19 cellular contexts compared by ENCODE assay signal in genomic region chr15:45869034-45869668, GRCh38.
DNase-seq lines count a peak whose midpoint lies in the region; ATAC-seq and TF ChIP-seq lines count a peak whose summit lies in the region.
"Had no signal": no experiment of that assay in that cellular context is flagged by ENCODE, and none has a peak within 500 bp of the region (broad histone marks: within the 10 kb centered on the region; RNA-seq: fewer than 3 reads in every experiment).

No MANE protein-coding gene starts in this region.

- no peak overlapping the region for H2BK120ac ChIP-seq in trophoblast cell (ENCODE audit: insufficient read depth, low read length, poor library complexity)

- H4K91ac ChIP-seq in trophoblast cell (ENCODE audit: low read depth, low read length), result no peak overlapping the region

- H3K79me1 ChIP-seq in trophoblast cell (ENCODE audit: low read length), result no peaks in the 10 kb centered on the region

- H3K27me3 Mint-ChIP-seq in activated T-cell treated with anti-CD3 and anti-CD28 coated beads, Interleukin-2, amount 50 U/mL, for 72 hours (ENCODE audit: low read depth), result no peaks in the 10 kb centered on the region

- DNase-seq in HL-60 (ENCODE audit: low read depth in 1 of 2, low spot score in 1 of 2), result peak; percentile 34 to 73
- peak; percentile 98 for DNase-seq in NOMO-1 treated with DMSO at 0.1 percent for 48 hours (lab: John Stamatoyannopoulos, UW; ENCODE audit: unreplicated experiment)
- DNase-seq in trophoblast cell, result no peak
- DNase-seq in activated T-cell treated with anti-CD3 and anti-CD28 coated beads, Interleukin-2, amount 50 U/mL, for 72 hours, result no peak
- no peak for DNase-seq in NCI-H1930 (lab: John Stamatoyannopoulos, UW)
- DNase-seq in SHP77 treated with DMSO at 0.1 percent for 48 hours (lab: John Stamatoyannopoulos, UW), result no peak
- DNase-seq: activated CD4-positive, CD25-positive, alpha-beta regulatory T cell treated with anti-CD3 and anti-CD28 coated beads, Interleukin-2, amount 50 U/mL, for 72 hours; activated CD8-positive, alpha-beta memory T cell treated with anti-CD3 and anti-CD28 coated beads for 24 hours; CD4-positive, CD25-positive, alpha-beta regulatory T cell; cerebellar nuclear complex; NCI-H1436; NCI-H526 treated with DMSO at 0.1 percent for 48 hours; stimulated activated CD4-positive, alpha-beta T cell treated with anti-CD3 and anti-CD28 coated beads, Interleukin-2, amount 100 ng/mL, for 24 hours; stimulated activated naive CD4-positive, alpha-beta T cell had no signal

- no CpG with 5 or more reads among the region's 5 CpGs for WGBS in trophoblast cell (ENCODE audit: extremely low coverage, insufficient coverage, insufficient read length)

- H3K9me3 Mint-ChIP-seq in activated T-cell treated with anti-CD3 and anti-CD28 coated beads, Interleukin-2, amount 50 U/mL, for 72 hours, result peaks cover 6 to 11% of the 10 kb centered on the region in 2 donors

- no peaks in the 10 kb centered on the region for H3K36me3 Mint-ChIP-seq in activated T-cell treated with anti-CD3 and anti-CD28 coated beads, Interleukin-2, amount 50 U/mL, for 72 hours (ENCODE audit: insufficient read depth in 2 of 2)
- H3K36me3 Mint-ChIP-seq: CD4-positive, CD25-positive, alpha-beta regulatory T cell had no signal

- H2BK12ac ChIP-seq in trophoblast cell (ENCODE audit: low read length), result no peak overlapping the region

- H3K23ac ChIP-seq in trophoblast cell (ENCODE audit: low read length), result peak overlapping the region; percentile 78

- H2BK5ac ChIP-seq in trophoblast cell (ENCODE audit: low read depth, low read length, poor library complexity), result no peak overlapping the region

- no peak for TF ChIP-seq CTCF in HL-60 (IDR thresholded peaks at IDR 0.05; ENCODE audit: insufficient read depth, low read length)

- no peak overlapping the region for H2AK5ac ChIP-seq in trophoblast cell (ENCODE audit: low read length)

- H3K79me2 ChIP-seq in trophoblast cell (ENCODE audit: control insufficient read depth, insufficient read depth, low read length, poor library complexity), result no peaks in the 10 kb centered on the region
- H3K79me2 ChIP-seq: hepatocyte had no signal

- no peak overlapping the region for H3K27ac Mint-ChIP-seq in activated T-cell treated with anti-CD3 and anti-CD28 coated beads, Interleukin-2, amount 50 U/mL, for 72 hours
- H3K27ac Mint-ChIP-seq: activated naive CD4-positive, alpha-beta T cell treated with anti-CD3 and anti-CD28 coated beads, Interleukin-2, amount 50 U/mL, for 72 hours; CD4-positive, CD25-positive, alpha-beta regulatory T cell had no signal

- no peak overlapping the region for H4K8ac ChIP-seq in trophoblast cell (ENCODE audit: low read depth, low read length)

- H3K4ac ChIP-seq in trophoblast cell (ENCODE audit: low read depth, low read length), result no peak overlapping the region

- no peak overlapping the region for H3K4me3 ChIP-seq in HL-60 (replicated peaks; ENCODE audit: insufficient read depth, low read length)
- no peak overlapping the region for H3K4me3 ChIP-seq in trophoblast cell (ENCODE audit: low read depth, low read length)
- H3K4me3 ChIP-seq: hepatocyte, thoracic aorta had no signal

- peaks cover 5 to 6% of the 10 kb centered on the region in 2 experiments for H3K4me1 ChIP-seq in trophoblast cell (ENCODE audit: control insufficient read depth in 1 of 2, insufficient read depth in 2 of 2, low read length in 2 of 2)

- H3K27me3 ChIP-seq in HL-60 (ENCODE audit: insufficient read depth, poor library complexity, severe bottlenecking), result no peaks in the 10 kb centered on the region
- H3K27me3 ChIP-seq in trophoblast cell (ENCODE audit: insufficient read depth, low read length), result no peaks in the 10 kb centered on the region
- H3K27me3 ChIP-seq: hepatocyte had no signal

- no peak overlapping the region for H3K14ac ChIP-seq in trophoblast cell (ENCODE audit: low read length)

- no peak overlapping the region for H3K4me3 Mint-ChIP-seq in activated T-cell treated with anti-CD3 and anti-CD28 coated beads, Interleukin-2, amount 50 U/mL, for 72 hours
- H3K4me3 Mint-ChIP-seq: CD4-positive, CD25-positive, alpha-beta regulatory T cell had no signal

- H3K27ac ChIP-seq in HL-60 (replicated peaks), result peak overlapping the region; percentile 42
- no peak overlapping the region for H3K27ac ChIP-seq in trophoblast cell (ENCODE audit: low read depth, low read length)
- H3K27ac ChIP-seq: hepatocyte, KMS-11, thoracic aorta had no signal

- no peaks in the 10 kb centered on the region for H3K4me1 Mint-ChIP-seq in activated T-cell treated with anti-CD3 and anti-CD28 coated beads, Interleukin-2, amount 50 U/mL, for 72 hours (ENCODE audit: low read depth)
- H3K4me1 Mint-ChIP-seq: CD4-positive, CD25-positive, alpha-beta regulatory T cell had no signal

- H3K36me3 ChIP-seq in trophoblast cell (ENCODE audit: control insufficient read depth in 1 of 2, insufficient read depth in 2 of 2, low read length in 2 of 2), result no peaks in the 10 kb centered on the region
- H3K36me3 ChIP-seq: thoracic aorta had no signal

- H3K9ac ChIP-seq in trophoblast cell (ENCODE audit: low read length), result no peak overlapping the region
- H3K9ac ChIP-seq: KMS-11 had no signal

- no peaks in the 10 kb centered on the region for H3K9me3 ChIP-seq in trophoblast cell (ENCODE audit: insufficient read depth, low read depth, low read length)
- H3K9me3 ChIP-seq: thoracic aorta had no signal

- H2AFZ ChIP-seq in trophoblast cell (ENCODE audit: insufficient read depth, low read length, poor library complexity), result no peak overlapping the region
- H2AFZ ChIP-seq: hepatocyte had no signal

- H4K12ac ChIP-seq in trophoblast cell (ENCODE audit: low read depth, low read length), result no peak overlapping the region

- ATAC-seq in GM19025 (IDR thresholded peaks at IDR 0.05; ENCODE audit: low read depth, unreplicated experiment), result peak; percentile 65
- no peak for ATAC-seq in activated T-cell treated with anti-CD3 and anti-CD28 coated beads, Interleukin-2, amount 50 U/mL, for 72 hours (replicated peaks in 1 of 2)
- ATAC-seq: activated naive CD4-positive, alpha-beta T cell treated with anti-CD3 and anti-CD28 coated beads, Interleukin-2, amount 50 U/mL, for 72 hours had no signal

- H3K18ac ChIP-seq in trophoblast cell (ENCODE audit: low read length), result no peak overlapping the region

- no peak overlapping the region for H3K4me2 ChIP-seq in trophoblast cell (ENCODE audit: low read length)
- H3K4me2 ChIP-seq: hepatocyte, KMS-11 had no signal

Comparison
In these comparisons a context has a peak if more than half of its experiments do, and no peak if none do; other contexts are left out.
1. DNase-seq: peak in HL-60 (2 of 2) and NOMO-1 treated with DMSO at 0.1 percent for 48 hours (single experiment); none in trophoblast cell (0 of 2), activated T-cell treated with anti-CD3 and anti-CD28 coated beads, Interleukin-2, amount 50 U/mL, for 72 hours (0 of 2), NCI-H1930 (0 of 2) and SHP77 treated with DMSO at 0.1 percent for 48 hours (single experiment).